ENCODE assay signal across 8 cellular contexts in the genomic region with DNA sequence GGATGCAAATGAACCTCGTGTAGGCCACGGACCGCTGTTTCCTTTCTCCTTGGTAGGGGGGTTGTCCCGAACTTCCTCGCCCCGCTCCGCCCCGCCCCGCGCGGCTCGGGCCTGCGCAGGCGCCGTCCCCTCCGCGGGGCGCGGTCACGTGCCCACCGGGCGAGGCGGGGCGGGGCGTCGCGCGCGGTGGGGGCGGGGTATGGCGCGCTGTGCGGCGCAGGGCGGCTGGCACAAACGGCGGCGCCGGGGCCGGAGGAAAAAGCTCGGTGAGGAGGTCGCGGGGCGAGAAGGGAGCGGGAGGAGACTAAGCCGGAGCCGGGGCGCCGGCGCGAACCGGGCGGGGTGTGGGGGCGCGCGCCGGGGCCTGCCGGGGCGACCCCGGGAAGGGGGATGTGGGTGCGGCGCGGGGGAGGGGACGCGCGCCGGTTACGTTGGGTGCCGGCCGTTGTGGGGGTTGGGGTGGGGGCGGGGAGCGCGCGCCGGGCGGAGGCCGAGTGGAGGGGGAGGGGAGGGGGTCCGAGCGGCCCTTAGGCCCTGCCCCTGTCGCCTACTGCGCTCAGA. TPM values are rescaled to one million over a fixed set of nuclear protein-coding genes. Genes with fewer than 3 reads are reported as not detected.
DNase-seq lines count a peak whose midpoint lies in the region; ATAC-seq and TF ChIP-seq lines count a peak whose summit lies in the region.

A gene (plus strand): TSS at position 195 of the 561 bp plus-strand sequence. CDS start 1,382 bp downstream, outside the sequence.

- peak; percentile 75 to 79 for ATAC-seq in naive thymus-derived CD8-positive, alpha-beta T cell
- no peak for ATAC-seq in HG03439 (IDR thresholded peaks at IDR 0.05; ENCODE audit: unreplicated experiment)

- peak within 1 kb of the TSS; percentile 90 to 99 (median 96) for H3K4me3 Mint-ChIP-seq in naive thymus-derived CD8-positive, alpha-beta T cell

- DNase-seq in HEK293T (ENCODE audit: extremely low spot score), result peak; percentile 19
- no peak for DNase-seq in epithelial cell of esophagus (ENCODE audit: low read depth)
- DNase-seq in naive thymus-derived CD8-positive, alpha-beta T cell, result peak in 1 of 10 donors; percentile 100
- no peak for DNase-seq in AML-193 (lab: John Stamatoyannopoulos, UW)
- DNase-seq in stimulated activated CD8-positive, alpha-beta memory T cell treated with anti-CD3 and anti-CD28 coated beads, Interleukin-4, amount 100 ng/mL, for 48 hours, result no peak

- H3K4me1 Mint-ChIP-seq in naive thymus-derived CD8-positive, alpha-beta T cell, result peaks cover 41 to 63% (median 58%) of the 10 kb centered on the region in 4 donors

- H3K36me3 Mint-ChIP-seq in naive thymus-derived CD8-positive, alpha-beta T cell, result peaks cover 0 to 24% (median 5%) of the 10 kb centered on the region in 3 donors

- POLR2A ChIA-PET in HEK293T (lab: Yijun Ruan, JAX), result interaction anchor here (0.6 to 5.2 kb wide), 7 partner anchors 8 to 153 kb away, joined by 3 to 32 read pairs (median 5); a partner anchor contains a TSS
- POLR2A ChIA-PET in naive thymus-derived CD8-positive, alpha-beta T cell (lab: Charles Lee), result interaction anchor here (0.6 to 17.6 kb wide), 22 partner anchors 9 to 777 kb away, joined by 3 to 301 read pairs (median 6); a partner anchor contains a TSS

- H3K9me3 Mint-ChIP-seq in naive thymus-derived CD8-positive, alpha-beta T cell, result peaks cover 0 to 2% (median 0%) of the 10 kb centered on the region in 9 donors

- no peaks in the 10 kb centered on the region for H3K27me3 Mint-ChIP-seq in naive thymus-derived CD8-positive, alpha-beta T cell

- H3K27ac Mint-ChIP-seq in naive thymus-derived CD8-positive, alpha-beta T cell, result peak within 1 kb of the TSS; percentile 98 to 100 (median 100)

- H3K4me3 ChIP-seq in GM12875 (ENCODE audit: low read depth, low read length), result peak within 1 kb of the TSS; percentile 98
- peak within 1 kb of the TSS; percentile 79 for H3K4me3 ChIP-seq in epithelial cell of esophagus (ENCODE audit: low read length)

- TF ChIP-seq CTCF in GM12875 (IDR thresholded peaks at IDR 0.05; ENCODE audit: borderline replicate concordance, insufficient read depth, low read depth, low read length) (no peak), epithelial cell of esophagus (IDR thresholded peaks at IDR 0.05; ENCODE audit: insufficient read depth, low read depth, low read length, missing control alignments) (no peak)

- CTCF ChIA-PET in HEK293T (lab: Yijun Ruan, JAX), result interaction anchor here (0.6 to 1.8 kb wide), 4 partner anchors 7 to 102 kb away, joined by 3 to 17 read pairs (median 4); a partner anchor contains a TSS

TF ChIP-seq in HEK293T, 16 proteins besides CTCF, POLR2A, EP300 and RAD21:
- no peak for TF ChIP-seq HDGF (IDR thresholded peaks at IDR 0.05; ENCODE audit: borderline replicate concordance)
- TF ChIP-seq SUZ12 (IDR thresholded peaks at IDR 0.05), result no peak
- TF ChIP-seq BHLHE40 (IDR thresholded peaks at IDR 0.05; ENCODE audit: borderline replicate concordance), result no peak
- no peak for TF ChIP-seq FOXA1 (IDR thresholded peaks at IDR 0.05)
- TF ChIP-seq FOXK2 (IDR thresholded peaks at IDR 0.05), result no peak
- TF ChIP-seq ZNF384 (IDR thresholded peaks at IDR 0.05), result no peak

TF ChIP-seq in PFSK-1, 5 proteins besides CTCF, POLR2A, EP300 and RAD21:
- TF ChIP-seq TAF1 (IDR thresholded peaks at IDR 0.05; ENCODE audit: borderline replicate concordance, insufficient read depth, low read length), result peak; percentile 53; the same call in 1 of the 2 replicates
- no peak; the same call in 1 of the 2 replicates for TF ChIP-seq POLR2AphosphoS5 (IDR thresholded peaks at IDR 0.05; ENCODE audit: low read depth, low read length)

RNA-seq across cellular contexts. Expression of the gene that starts here (rescaled TPM):
- polyA plus RNA-seq in PFSK-1 (2012; ENCODE audit: insufficient read length, low read depth), result 174 TPM
- total RNA-seq in naive thymus-derived CD8-positive, alpha-beta T cell, result 100 to 1,000 TPM; 233 to 243 TPM
- polyA plus RNA-seq in naive thymus-derived CD8-positive, alpha-beta T cell, result 100 to 1,000 TPM; 104 to 214 (median 153) TPM
